In the genomic region with DNA sequence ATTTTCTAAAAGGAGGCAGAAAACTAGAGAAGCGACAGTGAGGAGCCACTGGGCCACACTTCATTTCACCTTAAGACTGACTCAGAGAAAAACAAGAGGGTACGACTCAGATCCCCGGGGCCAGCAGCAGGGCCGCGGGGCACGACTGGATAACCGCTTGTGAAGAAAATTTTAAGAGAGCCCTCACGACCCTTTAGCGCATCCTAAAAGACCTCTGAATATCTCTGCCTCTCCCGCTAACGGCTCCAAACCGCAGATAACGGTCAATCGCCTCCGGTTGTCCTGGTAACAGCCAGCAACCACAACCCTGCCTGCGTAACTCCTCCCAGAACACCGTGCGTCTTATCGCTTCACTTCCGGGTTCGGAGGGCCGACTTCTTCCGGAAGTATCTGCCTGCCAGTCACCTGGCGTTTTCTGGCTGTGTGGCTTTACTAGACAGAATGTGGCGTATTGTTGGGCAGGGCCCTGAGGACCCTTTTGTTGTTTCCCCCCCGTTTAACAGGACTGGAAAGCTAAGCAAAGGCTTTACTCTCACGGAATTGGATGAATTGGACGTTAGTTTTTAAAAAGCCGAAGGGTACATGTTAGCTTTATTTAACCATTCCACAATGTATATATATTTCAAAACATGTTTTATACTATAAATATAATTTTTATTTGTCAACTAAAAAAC, we compare ENCODE assay signal across 8 cellular contexts. TPM values are rescaled to one million over a fixed set of nuclear protein-coding genes. Genes with fewer than 3 reads are reported as not detected.
DNase-seq lines count a peak whose midpoint lies in the region; ATAC-seq, FAIRE-seq and TF ChIP-seq lines count a peak whose summit lies in the region.

No MANE protein-coding gene starts in this region.

- intact Hi-C loops in Calu3 (cut with micrococcal nuclease; ENCODE audit: unreplicated experiment) (no loop called here), endothelial cell of umbilical vein (cut with micrococcal nuclease) (no loop called here)

- H3K9me1 ChIP-seq in endothelial cell of umbilical vein (replicated peaks; ENCODE audit: control insufficient read depth, extremely low read depth, insufficient read depth, low read length) = no peaks in the 10 kb centered on the region

- peak; percentile 99 for ATAC-seq in GM21423 (IDR thresholded peaks at IDR 0.05; ENCODE audit: unreplicated experiment)

- no peak for TF ChIP-seq CTCF in Calu3 (IDR thresholded peaks at IDR 0.05; ENCODE audit: unreplicated experiment)
- TF ChIP-seq CTCF in endothelial cell of umbilical vein (IDR thresholded peaks at IDR 0.05; ENCODE audit: extremely low read depth in 1 of 2, insufficient read depth in 1 of 2, low read depth in 1 of 2, low read length in 2 of 2) = no peak

- H3K27me3 Mint-ChIP-seq in Calu3 (ENCODE audit: unreplicated experiment) = no peaks in the 10 kb centered on the region

- POLR2A ChIA-PET in endothelial cell of umbilical vein (lab: Charles Lee) = no interaction called here

- H3K4me3 ChIP-seq in HUES48 (ENCODE audit: low read depth, low read length) (peak overlapping the region; percentile 60), NT2/D1 (ENCODE audit: insufficient read length, low read depth) (peak overlapping the region; percentile 74), endothelial cell of umbilical vein (replicated peaks in 1 of 3; ENCODE audit: insufficient read depth in 1 of 3, low read depth in 1 of 3, low read length in 3 of 3) (peak overlapping the region; percentile 64 to 84 (median 68))

- H3K79me2 ChIP-seq in endothelial cell of umbilical vein (ENCODE audit: control insufficient read depth, insufficient read depth, low read length) = no peaks in the 10 kb centered on the region

- H3K36me3 ChIP-seq in HUES48 (ENCODE audit: control insufficient read depth, insufficient read depth, low read length) (no peaks in the 10 kb centered on the region), NT2/D1 (ENCODE audit: insufficient read depth, insufficient read length, low read length) (no peaks in the 10 kb centered on the region), endothelial cell of umbilical vein (ENCODE audit: control insufficient read depth in 2 of 2, extremely low read depth in 1 of 2, insufficient read depth in 2 of 2, low read length in 2 of 2) (no peaks in the 10 kb centered on the region)

- H3K4me1 ChIP-seq in HUES48 (ENCODE audit: control insufficient read depth, insufficient read depth, low read length) = peaks cover 9% of the 10 kb centered on the region
- H3K4me1 ChIP-seq in NT2/D1 (ENCODE audit: insufficient read depth, insufficient read length) = no peaks in the 10 kb centered on the region
- peaks cover 12% of the 10 kb centered on the region for H3K4me1 ChIP-seq in endothelial cell of umbilical vein (ENCODE audit: control insufficient read depth, extremely low read depth, insufficient read depth, low read length)

- H3K9me3 ChIP-seq in HUES48 (ENCODE audit: control insufficient read depth, insufficient read depth, low read length) (no peaks in the 10 kb centered on the region), NT2/D1 (ENCODE audit: insufficient read depth, low read length) (no peaks in the 10 kb centered on the region), endothelial cell of umbilical vein (replicated peaks; ENCODE audit: control insufficient read depth, insufficient read depth, low read length) (no peaks in the 10 kb centered on the region)

- TF ChIP-seq POLR2A in endothelial cell of umbilical vein (IDR thresholded peaks at IDR 0.05; ENCODE audit: low read depth, low read length) = peak; percentile 71

- FAIRE-seq in endothelial cell of umbilical vein (lab: Jason Lieb, UNC) = peak; percentile 92

- dilution Hi-C loops in endothelial cell of umbilical vein (cut with MboI; ENCODE audit: extremely low pct_ligation_motif_present, low sequenced_read_pairs) = no loop called here

- DNase-seq in Calu3 = peak; percentile 93
- peak; percentile 85 for DNase-seq in NT2/D1 (ENCODE audit: low read depth, low spot score)
- DNase-seq in activated CD8-positive, alpha-beta memory T cell treated with anti-CD3 and anti-CD28 coated beads, Interleukin-2, amount 50 U/mL, for 24 hours (ENCODE audit: extremely low read depth) = peak; percentile 87
- peak; percentile 89 for DNase-seq in endothelial cell of umbilical vein (ENCODE audit: low read depth, low spot score)
- DNase-seq in midbrain (lab: John Stamatoyannopoulos, UW) = peak; percentile 91
- peak; percentile 86 to 89 for DNase-seq in stimulated activated CD8-positive, alpha-beta memory T cell treated with anti-CD3 and anti-CD28 coated beads, Interleukin-15, amount 100 ng/mL, for 48 hours (ENCODE audit: low read depth in 2 of 2)

- BruUV-seq in Calu3 (replicated peaks; lab: Mats Ljungman, UMichigan) (no TSS peak), endothelial cell of umbilical vein (replicated peaks; lab: Mats Ljungman, UMichigan) (no TSS peak)

- peak overlapping the region; percentile 93 for H3K4me2 ChIP-seq in endothelial cell of umbilical vein (ENCODE audit: insufficient read depth, low read length)

- peaks cover 16% of the 10 kb centered on the region for H3K4me1 Mint-ChIP-seq in Calu3 (ENCODE audit: low read depth, unreplicated experiment)

- H3K27ac ChIP-seq in HUES48 (ENCODE audit: low read depth, low read length) (peak overlapping the region; percentile 43), endothelial cell of umbilical vein (ENCODE audit: insufficient read depth, low read depth, low read length) (peak overlapping the region; percentile 89)

- H3K27ac Mint-ChIP-seq in Calu3 (ENCODE audit: unreplicated experiment) = peak overlapping the region; percentile 89

- H3K9me3 Mint-ChIP-seq in Calu3 (ENCODE audit: low read depth, unreplicated experiment) = no peaks in the 10 kb centered on the region

- H3K9ac ChIP-seq in HUES48 (ENCODE audit: low read depth, low read length) (no peak overlapping the region), NT2/D1 (ENCODE audit: insufficient read length, low read depth) (peak overlapping the region; percentile 81), endothelial cell of umbilical vein (replicated peaks; ENCODE audit: extremely low read depth, insufficient read depth, low read length) (peak overlapping the region; percentile 92)

- no peaks in the 10 kb centered on the region for H4K20me1 ChIP-seq in endothelial cell of umbilical vein (replicated peaks; ENCODE audit: control insufficient read depth, extremely low read depth, insufficient read depth, low read length)

- H2AFZ ChIP-seq in endothelial cell of umbilical vein (ENCODE audit: low read depth, low read length) = peak overlapping the region; percentile 94

- H3K4me3 Mint-ChIP-seq in Calu3 (ENCODE audit: low read depth, unreplicated experiment) = peak overlapping the region; percentile 84

- H3K36me3 Mint-ChIP-seq in Calu3 (ENCODE audit: insufficient read depth, unreplicated experiment) = peaks cover 11% of the 10 kb centered on the region

- CTCF ChIA-PET in Calu3 (lab: Charles Lee) (no interaction called here), endothelial cell of umbilical vein (lab: Charles Lee) (no interaction called here)

- H3K27me3 ChIP-seq in HUES48 (ENCODE audit: control insufficient read depth, insufficient read depth, low read length) (peaks cover 17% of the 10 kb centered on the region), NT2/D1 (ENCODE audit: insufficient read depth, insufficient read length) (no peaks in the 10 kb centered on the region), endothelial cell of umbilical vein (ENCODE audit: control insufficient read depth in 2 of 2, insufficient read depth in 2 of 2, low read length in 2 of 2) (no peaks in the 10 kb centered on the region)

TF ChIP-seq in endothelial cell of umbilical vein, 7 proteins besides CTCF, POLR2A, EP300 and RAD21:
- TF ChIP-seq, protein P1, sequence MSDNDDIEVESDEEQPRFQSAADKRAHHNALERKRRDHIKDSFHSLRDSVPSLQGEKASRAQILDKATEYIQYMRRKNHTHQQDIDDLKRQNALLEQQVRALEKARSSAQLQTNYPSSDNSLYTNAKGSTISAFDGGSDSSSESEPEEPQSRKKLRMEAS (IDR thresholded peaks at IDR 0.05; ENCODE audit: insufficient read depth, insufficient read length) = no peak
- TF ChIP-seq POLR2AphosphoS5 (IDR thresholded peaks at IDR 0.05; ENCODE audit: insufficient read depth, low read depth, low read length) = peak; percentile 60
- peak; percentile 67 for TF ChIP-seq GATA2 (IDR thresholded peaks at IDR 0.05; ENCODE audit: insufficient read depth, insufficient read length, low read depth, low read length)
TF ChIP-seq in endothelial cell of umbilical vein: peak in this region for 2.

RNA-seq across cellular contexts. Expression of a gene that starts 5.4 kb away (rescaled TPM):
- total RNA-seq in Calu3 (2022) (10.7 and 12.8 TPM in 2 replicates), endothelial cell of umbilical vein (5.9 and 7.2 TPM in 2 replicates)
- 9.0 and 14.5 TPM in 2 replicates for polyA plus RNA-seq in endothelial cell of umbilical vein
- 6.4 and 9.6 TPM in 2 replicates for polyA plus RNA-seq in endothelial cell of umbilical vein (2011; cell fraction: cytosol; rRNA removed)
- polyA plus RNA-seq in endothelial cell of umbilical vein (2011; cell fraction: nucleus; rRNA removed) = 3.6 and 3.9 TPM in 2 replicates
- polyA plus RNA-seq in endothelial cell of umbilical vein (2012) = 5.7 and 5.8 TPM in 2 replicates
- polyA minus RNA-seq in endothelial cell of umbilical vein = 6.4 and 9.4 TPM in 2 replicates
- polyA minus RNA-seq in endothelial cell of umbilical vein (2011; cell fraction: cytosol; rRNA and poly(A)+ RNA removed) = 1.8 TPM
- 0.63 and 0.96 TPM in 2 replicates for polyA minus RNA-seq in endothelial cell of umbilical vein (2011; cell fraction: nucleus; rRNA and poly(A)+ RNA removed)

Comparison
In these comparisons a context has a peak if more than half of its experiments do, and no peak if none do; other contexts are left out.
1. Peak in every context shown above with its lines: DNase-seq, ATAC-seq, H3K4me3 ChIP-seq and H3K27ac ChIP-seq.